ENCODE assay signal across 9 cellular contexts in the genomic region with DNA sequence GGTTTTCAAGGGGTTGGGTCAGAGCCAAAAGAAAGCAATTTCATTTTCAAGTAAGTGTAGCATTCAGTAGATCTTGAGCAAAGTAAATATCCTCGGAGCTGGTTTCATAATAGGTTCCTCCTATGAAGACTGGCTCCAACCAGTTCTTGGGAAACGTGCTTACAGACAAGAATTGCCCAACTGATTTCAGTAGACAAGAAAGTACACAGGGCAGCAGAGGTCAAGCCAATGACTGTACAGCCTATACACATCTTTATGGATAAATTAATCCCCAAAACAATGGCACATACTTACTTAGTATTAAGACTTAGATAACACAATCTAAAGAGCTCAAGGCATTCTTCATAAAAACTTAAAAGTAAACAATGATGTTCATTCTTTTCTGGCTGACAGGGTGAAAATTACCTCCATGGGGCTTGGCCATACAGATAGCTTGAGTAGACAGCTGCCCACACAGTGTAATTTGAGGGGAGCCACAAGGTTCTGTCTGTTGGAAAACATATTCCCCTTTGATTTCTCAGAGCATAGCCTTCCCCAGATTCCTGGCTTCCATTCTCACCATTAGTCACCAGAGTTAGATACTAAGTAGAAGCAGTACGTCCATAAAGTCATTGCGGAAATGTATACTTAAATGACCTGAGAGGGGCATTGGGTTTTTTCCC.
DNase-seq lines count a peak whose midpoint lies in the region; FAIRE-seq and TF ChIP-seq lines count a peak whose summit lies in the region.
"Had no signal": no experiment of that assay in that cellular context is flagged by ENCODE, and none has a peak within 500 bp of the region (broad histone marks: within the 10 kb centered on the region; RNA-seq: fewer than 3 reads in every experiment).

No MANE protein-coding gene starts in this region.

- no peaks in the 10 kb centered on the region for H3K27me3 ChIP-seq in sigmoid colon

- no peaks in the 10 kb centered on the region for H3K9me3 ChIP-seq in sigmoid colon

- no peaks in the 10 kb centered on the region for H3K36me3 ChIP-seq in sigmoid colon

- TF ChIP-seq EP300 in sigmoid colon (IDR thresholded peaks at IDR 0.05): no peak

- H3K4me1 ChIP-seq in sigmoid colon: no peaks in the 10 kb centered on the region

- 25 to 52% methylated on average over 4 of the region's 4 CpGs for WGBS in sigmoid colon, 2 donors

- DNase-seq in EL (peak; percentile 51), OCI-M1 (lab: John Stamatoyannopoulos, UW) (peak; percentile 89), foreskin fibroblast (peak; percentile 81 to 86), sigmoid colon (peak; percentile 71), DMS 273 treated with DMSO at 0.1 percent for 48 hours (lab: John Stamatoyannopoulos, UW) (no peak), mesenteric fat pad (ENCODE audit: low spot score) (no peak), GM12891 (ENCODE audit: insufficient read length, low spot score) (no peak)
- no peak for DNase-seq in stimulated activated CD4-positive, alpha-beta T cell treated with anti-CD3 and anti-CD28 coated beads, Interleukin-2, amount 100 ng/mL, for 24 hours

- peak overlapping the region in 1 of 4 donors; percentile 37 for H3K27ac ChIP-seq in sigmoid colon

- intact Hi-C loops in sigmoid colon (cut with DNase I): no loop called here

- TF ChIP-seq POLR2A in sigmoid colon (IDR thresholded peaks at IDR 0.05): no peak
- TF ChIP-seq POLR2A in GM12891 (IDR thresholded peaks at IDR 0.05; ENCODE audit: low read depth, low read length): no peak

- no peak overlapping the region for H3K4me3 ChIP-seq in foreskin fibroblast (ENCODE audit: low read depth in 1 of 2, low read length in 2 of 2)
- H3K4me3 ChIP-seq in sigmoid colon: no peak overlapping the region

- TF ChIP-seq CTCF in foreskin fibroblast (IDR thresholded peaks at IDR 0.05; ENCODE audit: low read depth, low read length): no peak
- TF ChIP-seq CTCF in sigmoid colon (IDR thresholded peaks at IDR 0.05): no peak

- FAIRE-seq in GM12891 (lab: Jason Lieb, UNC): no peak
- FAIRE-seq: GM18507 had no signal

TF ChIP-seq in GM12891, 5 proteins besides CTCF, POLR2A, EP300 and RAD21:
- TF ChIP-seq SPI1 (IDR thresholded peaks at IDR 0.05; ENCODE audit: low read depth, low read length) (no peak), POLR2AphosphoS5 (IDR thresholded peaks at IDR 0.05; ENCODE audit: low read depth, low read length) (no peak), POU2F2 (IDR thresholded peaks at IDR 0.05; ENCODE audit: low read depth, low read length) (no peak), TAF1 (IDR thresholded peaks at IDR 0.05; ENCODE audit: low read depth, low read length) (no peak), PAX5 (IDR thresholded peaks at IDR 0.05; ENCODE audit: insufficient read depth, low read length, severe bottlenecking) (no peak)
TF ChIP-seq in GM12891: peak in this region for 0.

Comparison
In these comparisons a context has a peak if more than half of its experiments do, and no peak if none do; other contexts are left out.
1. DNase-seq: peak in EL (single experiment), OCI-M1 (single experiment), foreskin fibroblast (2 of 2) and sigmoid colon (single experiment); none in DMS 273 treated with DMSO at 0.1 percent for 48 hours (single experiment), stimulated activated CD4-positive, alpha-beta T cell treated with anti-CD3 and anti-CD28 coated beads, Interleukin-2, amount 100 ng/mL, for 24 hours (0 of 2), mesenteric fat pad (single experiment) and GM12891 (single experiment).